ENCODE assay signal across 7 cellular contexts in genomic region chr14:35123388-35123703, GRCh38. TPM values are rescaled to one million over a fixed set of nuclear protein-coding genes. Genes with fewer than 3 reads are reported as not detected.
DNase-seq lines count a peak whose midpoint lies in the region; ATAC-seq and TF ChIP-seq lines count a peak whose summit lies in the region.

No MANE protein-coding gene starts in this region.

- POLR2A ChIA-PET in HCT116 (lab: Charles Lee) = no interaction called here

- H3K4me2 ChIP-seq in HCT116 (ENCODE audit: low read length) = peak overlapping the region; percentile 82

- H3K79me2 ChIP-seq in HCT116 (ENCODE audit: insufficient read depth, low read length) = peaks cover 11% of the 10 kb centered on the region

- H3K4me3 ChIP-seq in HCT116 (replicated peaks in 1 of 2; ENCODE audit: low read depth in 1 of 2, low read length in 2 of 2) = peak overlapping the region; percentile 81 to 91
- peak overlapping the region in 1 of 2 donors; percentile 63 for H3K4me3 ChIP-seq in gastroesophageal sphincter
- peak overlapping the region; percentile 42 to 74 (median 62) for H3K4me3 ChIP-seq in skin epidermis

- no peak for DNase-seq in HCT116 (ENCODE audit: low read depth, low spot score)
- no peak for DNase-seq in ureter (ENCODE audit: low spot score)
- DNase-seq in occipital lobe (lab: John Stamatoyannopoulos, UW) = no peak

- intact Hi-C loops in HCT116 (cut with micrococcal nuclease) = loop anchor here (10.0 kb wide), 1 partner anchor 691 kb away; no protein-coding TSS in a partner anchor

- no peak for TF ChIP-seq POLR2A in HCT116 (IDR thresholded peaks at IDR 0.05; ENCODE audit: borderline replicate concordance, extremely low read depth, insufficient read depth, insufficient read length)
- no peak for TF ChIP-seq POLR2A in gastroesophageal sphincter (IDR thresholded peaks at IDR 0.05)

- WGBS in gastroesophageal sphincter (ENCODE audit: low coverage in 1 of 2), 2 donors = 33 to 49% methylated on average over 2 to 3 of the region's 3 CpGs

- CTCF ChIA-PET in HCT116 (lab: Charles Lee) = no interaction called here

- no peak for TF ChIP-seq EP300 in gastroesophageal sphincter (IDR thresholded peaks at IDR 0.05)

- H3K9me2 ChIP-seq in HCT116 (ENCODE audit: insufficient read depth) = no peaks in the 10 kb centered on the region

- TF ChIP-seq CTCF in HCT116 (IDR thresholded peaks at IDR 0.05 in 2 of 3, conservative IDR thresholded peaks at IDR 0.05 in 1 of 3; ENCODE audit: borderline replicate concordance in 1 of 3, insufficient read depth in 1 of 3, low read depth in 2 of 3, low read length in 2 of 3) (no peak), VCaP (conservative IDR thresholded peaks at IDR 0.05) (no peak), gastroesophageal sphincter (IDR thresholded peaks at IDR 0.05) (no peak)

- H3K27me3 ChIP-seq in HCT116 (ENCODE audit: insufficient read depth, low read length) (no peaks in the 10 kb centered on the region), gastroesophageal sphincter (no peaks in the 10 kb centered on the region)

- H3K27ac ChIP-seq in HCT116 (ENCODE audit: low read depth, low read length) = no peak overlapping the region
- peak overlapping the region; percentile 97 for H3K27ac ChIP-seq in VCaP
- H3K27ac ChIP-seq in gastroesophageal sphincter = peak overlapping the region in 3 of 4 donors; percentile 91 to 96 (median 92)
- H3K27ac ChIP-seq in skin epidermis = peak overlapping the region in 19 of 21 experiments; percentile 90 to 100 (median 99)

- H2AFZ ChIP-seq in HCT116 (ENCODE audit: low read depth, low read length, poor library complexity, severe bottlenecking) = no peak overlapping the region

- RAD21 ChIA-PET in HCT116 (lab: Charles Lee; ENCODE audit: low non-redundant PET in 1 of 2, low total read pairs in 2 of 2, uncharacterized antibody in 2 of 2, unreplicated experiment in 2 of 2) = no interaction called here

- H3K9ac ChIP-seq in HCT116 (ENCODE audit: low read length) = peak overlapping the region; percentile 82

- ATAC-seq in HCT116 = no peak
- no peak for ATAC-seq in gastroesophageal sphincter
- ATAC-seq in GM19328 (IDR thresholded peaks at IDR 0.05; ENCODE audit: unreplicated experiment) = no peak

- peaks cover 6 to 23% of the 10 kb centered on the region in 2 experiments for H3K4me1 ChIP-seq in HCT116 (ENCODE audit: control insufficient read depth in 1 of 2, insufficient read depth in 2 of 2, low read length in 2 of 2)
- peaks cover 0 to 59% (median 8%) of the 10 kb centered on the region in 3 donors for H3K4me1 ChIP-seq in gastroesophageal sphincter

- no peaks in the 10 kb centered on the region for H3K36me3 ChIP-seq in HCT116 (ENCODE audit: control insufficient read depth in 1 of 2, insufficient read depth in 2 of 2, low read length in 2 of 2)
- peaks cover 0 to 10% of the 10 kb centered on the region in 2 donors for H3K36me3 ChIP-seq in gastroesophageal sphincter

- no peak for TF ChIP-seq RAD21 in HCT116 (IDR thresholded peaks at IDR 0.05; ENCODE audit: low read depth)

- H4K20me1 ChIP-seq in HCT116 (ENCODE audit: insufficient read depth) = no peaks in the 10 kb centered on the region

- no TSS peak for BruUV-seq in HCT116 (replicated peaks; lab: Mats Ljungman, UMichigan)

- no peaks in the 10 kb centered on the region for H3K9me3 ChIP-seq in HCT116 (ENCODE audit: control insufficient read depth in 1 of 2, insufficient read depth in 1 of 2, low read depth in 1 of 2, low read length in 2 of 2)
- no peaks in the 10 kb centered on the region for H3K9me3 ChIP-seq in gastroesophageal sphincter

TF ChIP-seq in HCT116, 20 proteins besides CTCF, POLR2A, EP300 and RAD21:
- TF ChIP-seq TCF7L2 (IDR thresholded peaks at IDR 0.05; ENCODE audit: borderline replicate concordance, extremely low read depth, insufficient read depth, insufficient read length) (no peak), MAX (IDR thresholded peaks at IDR 0.05) (no peak), SP1 (IDR thresholded peaks at IDR 0.05; ENCODE audit: low read depth) (no peak), ZNF274 (IDR thresholded peaks at IDR 0.05; ENCODE audit: low read depth, low read length) (no peak), YY1 (IDR thresholded peaks at IDR 0.05; ENCODE audit: extremely low read depth, insufficient replicate concordance, low read depth, low read length) (no peak), ATF3 (IDR thresholded peaks at IDR 0.05) (no peak), EGR1 (IDR thresholded peaks at IDR 0.05; ENCODE audit: low read depth) (no peak), SIN3A (IDR thresholded peaks at IDR 0.05; ENCODE audit: low read depth) (no peak)

RNA-seq across cellular contexts. Expression of gene PRORP, which starts 1.0 kb away (rescaled TPM):
- total RNA-seq in HCT116 (2021; ENCODE audit: unreplicated experiment) (28.0 TPM), gastroesophageal sphincter (10 to 100 TPM; 15.9 to 25.0 (median 17.5) TPM), ureter (24.2 TPM), occipital lobe (21.7 TPM)
- polyA plus RNA-seq in HCT116 (2012) = 12.7 and 13.7 TPM in 2 replicates

RNA-seq across cellular contexts. Expression of gene PPP2R3C, which starts 1.6 kb away (rescaled TPM):
- total RNA-seq in HCT116 (2021; ENCODE audit: unreplicated experiment) (14.1 TPM), gastroesophageal sphincter (10 to 100 TPM; 29.3 to 44.9 (median 32.4) TPM), ureter (23.0 TPM), occipital lobe (64.7 TPM)
- 11.3 and 14.3 TPM in 2 replicates for polyA plus RNA-seq in HCT116 (2012)
